Comparison of ENCODE assay signal across 1 cellular context in the genomic region with DNA sequence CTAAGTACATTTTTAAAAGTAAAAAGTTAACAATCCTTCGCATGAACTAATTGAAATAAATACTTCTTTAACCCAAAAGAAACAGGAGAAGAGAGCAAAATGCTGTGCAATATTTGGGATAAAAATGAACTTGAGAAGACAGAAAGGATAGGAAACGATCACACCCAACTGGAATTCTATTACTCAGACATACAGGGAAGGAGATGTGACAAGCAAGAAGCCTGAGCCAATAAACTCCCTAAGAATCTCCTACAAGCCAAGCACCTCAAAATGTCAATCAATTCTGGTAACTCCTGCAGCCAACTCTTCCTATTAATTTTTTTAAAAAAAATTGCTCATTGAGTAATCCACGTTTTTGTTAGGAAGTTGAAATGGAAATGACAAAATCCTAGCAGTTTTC.
TF ChIP-seq lines count a peak whose summit lies in the region.

No MANE protein-coding gene starts in this region.

TF ChIP-seq in GM23338, 12 proteins besides CTCF, POLR2A, EP300 and RAD21 (continued from another document):
- TF ChIP-seq, protein P1, sequence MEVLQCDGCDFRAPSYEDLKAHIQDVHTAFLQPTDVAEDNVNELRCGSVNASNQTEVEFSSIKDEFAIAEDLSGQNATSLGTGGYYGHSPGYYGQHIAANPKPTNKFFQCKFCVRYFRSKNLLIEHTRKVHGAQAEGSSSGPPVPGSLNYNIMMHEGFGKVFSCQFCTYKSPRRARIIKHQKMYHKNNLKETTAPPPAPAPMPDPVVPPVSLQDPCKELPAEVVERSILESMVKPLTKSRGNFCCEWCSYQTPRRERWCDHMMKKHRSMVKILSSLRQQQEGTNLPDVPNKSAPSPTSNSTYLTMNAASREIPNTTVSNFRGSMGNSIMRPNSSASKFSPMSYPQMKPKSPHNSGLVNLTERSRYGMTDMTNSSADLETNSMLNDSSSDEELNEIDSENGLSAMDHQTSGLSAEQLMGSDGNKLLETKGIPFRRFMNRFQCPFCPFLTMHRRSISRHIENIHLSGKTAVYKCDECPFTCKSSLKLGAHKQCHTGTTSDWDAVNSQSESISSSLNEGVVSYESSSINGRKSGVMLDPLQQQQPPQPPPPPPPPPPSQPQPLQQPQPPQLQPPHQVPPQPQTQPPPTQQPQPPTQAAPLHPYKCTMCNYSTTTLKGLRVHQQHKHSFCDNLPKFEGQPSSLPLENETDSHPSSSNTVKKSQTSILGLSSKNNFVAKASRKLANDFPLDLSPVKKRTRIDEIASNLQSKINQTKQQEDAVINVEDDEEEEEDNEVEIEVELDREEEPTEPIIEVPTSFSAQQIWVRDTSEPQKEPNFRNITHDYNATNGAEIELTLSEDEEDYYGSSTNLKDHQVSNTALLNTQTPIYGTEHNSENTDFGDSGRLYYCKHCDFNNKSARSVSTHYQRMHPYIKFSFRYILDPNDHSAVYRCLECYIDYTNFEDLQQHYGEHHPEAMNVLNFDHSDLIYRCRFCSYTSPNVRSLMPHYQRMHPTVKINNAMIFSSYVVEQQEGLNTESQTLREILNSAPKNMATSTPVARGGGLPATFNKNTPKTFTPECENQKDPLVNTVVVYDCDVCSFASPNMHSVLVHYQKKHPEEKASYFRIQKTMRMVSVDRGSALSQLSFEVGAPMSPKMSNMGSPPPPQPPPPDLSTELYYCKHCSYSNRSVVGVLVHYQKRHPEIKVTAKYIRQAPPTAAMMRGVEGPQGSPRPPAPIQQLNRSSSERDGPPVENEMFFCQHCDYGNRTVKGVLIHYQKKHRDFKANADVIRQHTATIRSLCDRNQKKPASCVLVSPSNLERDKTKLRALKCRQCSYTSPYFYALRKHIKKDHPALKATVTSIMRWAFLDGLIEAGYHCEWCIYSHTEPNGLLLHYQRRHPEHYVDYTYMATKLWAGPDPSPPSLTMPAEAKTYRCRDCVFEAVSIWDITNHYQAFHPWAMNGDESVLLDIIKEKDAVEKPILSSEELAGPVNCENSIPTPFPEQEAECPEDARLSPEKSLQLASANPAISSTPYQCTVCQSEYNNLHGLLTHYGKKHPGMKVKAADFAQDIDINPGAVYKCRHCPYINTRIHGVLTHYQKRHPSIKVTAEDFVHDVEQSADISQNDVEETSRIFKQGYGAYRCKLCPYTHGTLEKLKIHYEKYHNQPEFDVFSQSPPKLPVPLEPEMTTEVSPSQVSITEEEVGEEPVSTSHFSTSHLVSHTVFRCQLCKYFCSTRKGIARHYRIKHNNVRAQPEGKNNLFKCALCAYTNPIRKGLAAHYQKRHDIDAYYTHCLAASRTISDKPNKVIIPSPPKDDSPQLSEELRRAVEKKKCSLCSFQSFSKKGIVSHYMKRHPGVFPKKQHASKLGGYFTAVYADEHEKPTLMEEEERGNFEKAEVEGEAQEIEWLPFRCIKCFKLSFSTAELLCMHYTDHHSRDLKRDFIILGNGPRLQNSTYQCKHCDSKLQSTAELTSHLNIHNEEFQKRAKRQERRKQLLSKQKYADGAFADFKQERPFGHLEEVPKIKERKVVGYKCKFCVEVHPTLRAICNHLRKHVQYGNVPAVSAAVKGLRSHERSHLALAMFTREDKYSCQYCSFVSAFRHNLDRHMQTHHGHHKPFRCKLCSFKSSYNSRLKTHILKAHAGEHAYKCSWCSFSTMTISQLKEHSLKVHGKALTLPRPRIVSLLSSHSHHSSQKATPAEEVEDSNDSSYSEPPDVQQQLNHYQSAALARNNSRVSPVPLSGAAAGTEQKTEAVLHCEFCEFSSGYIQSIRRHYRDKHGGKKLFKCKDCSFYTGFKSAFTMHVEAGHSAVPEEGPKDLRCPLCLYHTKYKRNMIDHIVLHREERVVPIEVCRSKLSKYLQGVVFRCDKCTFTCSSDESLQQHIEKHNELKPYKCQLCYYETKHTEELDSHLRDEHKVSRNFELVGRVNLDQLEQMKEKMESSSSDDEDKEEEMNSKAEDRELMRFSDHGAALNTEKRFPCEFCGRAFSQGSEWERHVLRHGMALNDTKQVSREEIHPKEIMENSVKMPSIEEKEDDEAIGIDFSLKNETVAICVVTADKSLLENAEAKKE (CRISPR knock-in tag; IDR thresholded peaks at IDR 0.05): no peak
- TF ChIP-seq, protein P2, sequence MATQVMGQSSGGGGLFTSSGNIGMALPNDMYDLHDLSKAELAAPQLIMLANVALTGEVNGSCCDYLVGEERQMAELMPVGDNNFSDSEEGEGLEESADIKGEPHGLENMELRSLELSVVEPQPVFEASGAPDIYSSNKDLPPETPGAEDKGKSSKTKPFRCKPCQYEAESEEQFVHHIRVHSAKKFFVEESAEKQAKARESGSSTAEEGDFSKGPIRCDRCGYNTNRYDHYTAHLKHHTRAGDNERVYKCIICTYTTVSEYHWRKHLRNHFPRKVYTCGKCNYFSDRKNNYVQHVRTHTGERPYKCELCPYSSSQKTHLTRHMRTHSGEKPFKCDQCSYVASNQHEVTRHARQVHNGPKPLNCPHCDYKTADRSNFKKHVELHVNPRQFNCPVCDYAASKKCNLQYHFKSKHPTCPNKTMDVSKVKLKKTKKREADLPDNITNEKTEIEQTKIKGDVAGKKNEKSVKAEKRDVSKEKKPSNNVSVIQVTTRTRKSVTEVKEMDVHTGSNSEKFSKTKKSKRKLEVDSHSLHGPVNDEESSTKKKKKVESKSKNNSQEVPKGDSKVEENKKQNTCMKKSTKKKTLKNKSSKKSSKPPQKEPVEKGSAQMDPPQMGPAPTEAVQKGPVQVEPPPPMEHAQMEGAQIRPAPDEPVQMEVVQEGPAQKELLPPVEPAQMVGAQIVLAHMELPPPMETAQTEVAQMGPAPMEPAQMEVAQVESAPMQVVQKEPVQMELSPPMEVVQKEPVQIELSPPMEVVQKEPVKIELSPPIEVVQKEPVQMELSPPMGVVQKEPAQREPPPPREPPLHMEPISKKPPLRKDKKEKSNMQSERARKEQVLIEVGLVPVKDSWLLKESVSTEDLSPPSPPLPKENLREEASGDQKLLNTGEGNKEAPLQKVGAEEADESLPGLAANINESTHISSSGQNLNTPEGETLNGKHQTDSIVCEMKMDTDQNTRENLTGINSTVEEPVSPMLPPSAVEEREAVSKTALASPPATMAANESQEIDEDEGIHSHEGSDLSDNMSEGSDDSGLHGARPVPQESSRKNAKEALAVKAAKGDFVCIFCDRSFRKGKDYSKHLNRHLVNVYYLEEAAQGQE (IDR thresholded peaks at IDR 0.05; ENCODE audit: unreplicated experiment): no peak
